9 cellular contexts compared by ENCODE assay signal in the genomic region with DNA sequence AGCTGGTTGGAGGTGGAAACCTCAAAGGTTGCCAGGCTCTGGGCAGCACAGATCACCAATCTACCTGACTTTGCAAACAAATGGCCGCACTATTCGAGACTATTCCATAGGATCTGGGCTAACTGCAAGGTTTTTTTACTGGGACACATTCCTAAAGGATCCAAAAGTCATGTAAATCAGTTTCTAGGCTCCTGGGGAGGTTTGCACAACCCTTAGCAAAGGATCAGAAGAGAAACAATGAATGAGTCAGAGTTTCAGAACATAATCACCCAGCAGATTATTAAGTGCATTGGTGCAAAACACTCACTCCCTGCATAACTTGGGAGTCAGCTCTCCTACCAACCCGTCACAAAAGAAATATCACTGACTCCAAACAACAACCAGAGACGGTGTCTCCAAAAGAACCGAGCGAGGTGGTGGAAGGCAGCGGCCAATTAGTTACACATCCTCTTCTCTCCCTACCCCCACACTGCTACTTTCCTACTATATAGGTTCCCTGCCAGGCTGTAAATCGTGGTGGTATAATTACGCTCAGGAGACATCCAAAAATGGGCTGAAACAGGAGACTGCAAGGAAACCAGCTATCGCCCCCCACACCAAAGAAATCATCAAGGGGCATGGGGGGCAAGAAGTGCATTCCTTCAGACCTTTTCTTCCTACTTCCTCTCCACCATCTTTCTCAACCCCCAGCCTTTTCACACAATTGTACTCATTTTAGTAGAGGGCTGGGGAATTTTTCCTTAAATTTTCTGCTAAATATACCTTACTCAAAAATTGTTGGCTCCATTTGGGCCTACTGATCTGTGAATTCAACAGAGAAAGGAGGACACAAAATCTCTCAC. TPM values are rescaled to one million over a fixed set of nuclear protein-coding genes. Genes with fewer than 3 reads are reported as not detected.
DNase-seq lines count a peak whose midpoint lies in the region; ATAC-seq and TF ChIP-seq lines count a peak whose summit lies in the region.
"Had no signal": no experiment of that assay in that cellular context is flagged by ENCODE, and none has a peak within 500 bp of the region (broad histone marks: within the 10 kb centered on the region; RNA-seq: fewer than 3 reads in every experiment).

No MANE protein-coding gene starts in this region.

- no peak overlapping the region for H3K4me3 Mint-ChIP-seq in endothelial cell (ENCODE audit: unreplicated experiment)
- H3K4me3 Mint-ChIP-seq: T-helper 1 cell treated with Interleukin-12 subunit alpha and Interleukin-12 subunit beta and Interleukin-4 antibody, amounts not matched to agents 30 μg/mL and 1 μg/mL, for 36 hours had no signal

- H3K36me3 ChIP-seq in SJSA1 (peaks cover 7% of the 10 kb centered on the region), mesodermal cell (ENCODE audit: control insufficient read depth, insufficient read depth, low read length) (peaks cover 40% of the 10 kb centered on the region)

- no peak overlapping the region for H3K27ac Mint-ChIP-seq in endothelial cell (ENCODE audit: unreplicated experiment)
- H3K27ac Mint-ChIP-seq: T-helper 1 cell treated with Interleukin-12 subunit alpha and Interleukin-12 subunit beta and Interleukin-4 antibody, amounts not matched to agents 30 μg/mL and 1 μg/mL, for 36 hours had no signal

- DNase-seq in Ammon's horn (ENCODE audit: low spot score) (peak; percentile 44), SJSA1 (ENCODE audit: low read depth in 1 of 2, low spot score in 2 of 2) (peak; percentile 51 to 74), endothelial cell (ENCODE audit: low spot score) (peak; percentile 14), D341Med (ENCODE audit: low spot score) (no peak)

- H3K4me1 Mint-ChIP-seq in endothelial cell (ENCODE audit: unreplicated experiment) = peaks cover 8% of the 10 kb centered on the region

- H3K27ac ChIP-seq in SJSA1 (peak overlapping the region; percentile 57), mesodermal cell (ENCODE audit: low read depth, low read length, severe bottlenecking) (peak overlapping the region; percentile 97)

- TF ChIP-seq CTCF in endothelial cell (IDR thresholded peaks at IDR 0.05; ENCODE audit: unreplicated experiment) = no peak

- H3K9me3 ChIP-seq in SJSA1 (replicated peaks) (no peaks in the 10 kb centered on the region), mesodermal cell (ENCODE audit: control insufficient read depth, low read length) (no peaks in the 10 kb centered on the region)

- no peaks in the 10 kb centered on the region for H3K9me3 Mint-ChIP-seq in endothelial cell (ENCODE audit: unreplicated experiment)
- H3K9me3 Mint-ChIP-seq: T-helper 1 cell treated with Interleukin-12 subunit alpha and Interleukin-12 subunit beta and Interleukin-4 antibody, amounts not matched to agents 30 μg/mL and 1 μg/mL, for 36 hours had no signal

- H3K36me3 Mint-ChIP-seq in endothelial cell (ENCODE audit: low read depth, unreplicated experiment) = peaks cover 14% of the 10 kb centered on the region

- peak; percentile 43 for ATAC-seq in GM18511 (IDR thresholded peaks at IDR 0.05; ENCODE audit: unreplicated experiment)
- peak; percentile 37 for ATAC-seq in HG03378 (IDR thresholded peaks at IDR 0.05; ENCODE audit: unreplicated experiment)
- no peak for ATAC-seq in HG02885 (IDR thresholded peaks at IDR 0.05; ENCODE audit: poor library complexity, unreplicated experiment)

- no peaks in the 10 kb centered on the region for H3K27me3 ChIP-seq in SJSA1 (replicated peaks)

- WGBS in mesodermal cell (ENCODE audit: insufficient coverage in 2 of 2), 2 experiments = 0% methylated on average over 3 to 5 of the region's 10 CpGs

- H3K4me1 ChIP-seq in SJSA1 (replicated peaks) = peaks cover 50% of the 10 kb centered on the region
- peaks cover 21% of the 10 kb centered on the region for H3K4me1 ChIP-seq in mesodermal cell (ENCODE audit: control insufficient read depth, insufficient read depth, low read length, poor library complexity, severe bottlenecking)

- H3K4me3 ChIP-seq in SJSA1 (peak overlapping the region; percentile 89), mesodermal cell (ENCODE audit: extremely low read depth, insufficient read depth, low read length, poor library complexity, severe bottlenecking) (peak overlapping the region; percentile 96)

- H3K27me3 Mint-ChIP-seq in endothelial cell (ENCODE audit: unreplicated experiment) = peaks cover 5% of the 10 kb centered on the region

RNA-seq across cellular contexts. Expression of a gene that starts 3.2 kb away (rescaled TPM):
- total RNA-seq in SJSA1 (2014; rRNA removed; shearing (Covaris generic)) = 42.8 and 53.1 TPM in 2 replicates
- 92.3 TPM for total RNA-seq in endothelial cell (ENCODE audit: unreplicated experiment)
- polyA plus RNA-seq in mesodermal cell (2013, experiment 1 of 2) = 101 TPM
- 95.4 TPM for polyA plus RNA-seq in mesodermal cell (2013, experiment 2 of 2)
